9 cellular contexts compared by ENCODE assay signal in genomic region chr11:35487532-35488078, GRCh38. TPM values are rescaled to one million over a fixed set of nuclear protein-coding genes. Genes with fewer than 3 reads are reported as not detected.
DNase-seq lines count a peak whose midpoint lies in the region; ATAC-seq and TF ChIP-seq lines count a peak whose summit lies in the region.
"Had no signal": no experiment of that assay in that cellular context is flagged by ENCODE, and none has a peak within 500 bp of the region (broad histone marks: within the 10 kb centered on the region; RNA-seq: fewer than 3 reads in every experiment).

No MANE protein-coding gene starts in this region.

- H3K4ac ChIP-seq in neuronal stem cell (ENCODE audit: low read length): no peak overlapping the region

- H3K14ac ChIP-seq in neuronal stem cell (ENCODE audit: low read length): no peak overlapping the region

- H2BK120ac ChIP-seq in neuronal stem cell (ENCODE audit: low read depth, low read length): no peak overlapping the region

- no peak overlapping the region for H3K9ac ChIP-seq in neuronal stem cell (ENCODE audit: low read depth, low read length, poor library complexity)

- no peak overlapping the region for H3K27ac Mint-ChIP-seq in endothelial cell (ENCODE audit: unreplicated experiment)
- no peak overlapping the region for H3K27ac Mint-ChIP-seq in stimulated activated effector memory CD8-positive, alpha-beta T cell treated with anti-CD3 and anti-CD28 coated beads, Interleukin-12 subunit alpha, Interleukin-12 subunit beta, amount 100 ng/mL, for 72 hours

- no peak overlapping the region for H2BK5ac ChIP-seq in neuronal stem cell (ENCODE audit: low read length)

- peaks cover 0 to 20% of the 10 kb centered on the region in 2 donors for H3K36me3 ChIP-seq in neuronal stem cell (replicated peaks in 1 of 2; ENCODE audit: control insufficient read depth in 2 of 2, insufficient read depth in 2 of 2, low read length in 2 of 2)

- H3K18ac ChIP-seq in neuronal stem cell (ENCODE audit: low read length): no peak overlapping the region

- no peaks in the 10 kb centered on the region for H3K4me1 ChIP-seq in neuronal stem cell (ENCODE audit: control insufficient read depth in 2 of 2, insufficient read depth in 1 of 2, low read depth in 1 of 2, low read length in 2 of 2)

- H2BK12ac ChIP-seq in neuronal stem cell (ENCODE audit: low read length): no peak overlapping the region

- H3K23ac ChIP-seq in neuronal stem cell (ENCODE audit: low read depth, low read length, poor library complexity): no peak overlapping the region

- H4K91ac ChIP-seq in neuronal stem cell (ENCODE audit: low read depth, low read length, poor library complexity): no peak overlapping the region

- no peaks in the 10 kb centered on the region for H3K79me1 ChIP-seq in neuronal stem cell (ENCODE audit: low read depth, low read length)

- WGBS in neuronal stem cell (ENCODE audit: extremely low coverage in 2 of 2, insufficient read length in 2 of 2, insufficient replicate concordance in 1 of 2), 2 donors: no CpG with 5 or more reads among the region's 6 CpGs

- no peak overlapping the region for H3K4me2 ChIP-seq in neuronal stem cell (ENCODE audit: insufficient read depth, low read length, poor library complexity, severe bottlenecking)

- H3K27ac ChIP-seq in neuronal stem cell (replicated peaks; ENCODE audit: low read length): no peak overlapping the region

- H3K36me3 Mint-ChIP-seq in endothelial cell (ENCODE audit: low read depth, unreplicated experiment): peaks cover 5% of the 10 kb centered on the region
- no peaks in the 10 kb centered on the region for H3K36me3 Mint-ChIP-seq in stimulated activated effector memory CD8-positive, alpha-beta T cell treated with anti-CD3 and anti-CD28 coated beads, Interleukin-12 subunit alpha, Interleukin-12 subunit beta, amount 100 ng/mL, for 72 hours

- DNase-seq in NCI-H1417 (lab: John Stamatoyannopoulos, UW) (peak; percentile 14 to 45 (median 44)), NCI-H1417 treated with DMSO at 0.1 percent for 48 hours (lab: John Stamatoyannopoulos, UW) (no peak), NCI-H69 (lab: John Stamatoyannopoulos, UW) (peak; percentile 85), endothelial cell (ENCODE audit: low spot score) (peak; percentile 68), neuronal stem cell (ENCODE audit: low spot score) (peak; percentile 33), NCI-H1048 (lab: John Stamatoyannopoulos, UW) (no peak)
- DNase-seq in stimulated activated effector memory CD8-positive, alpha-beta T cell treated with anti-CD3 and anti-CD28 coated beads, Interleukin-12 subunit alpha, Interleukin-12 subunit beta, amount 100 ng/mL, for 72 hours (ENCODE audit: low spot score in 2 of 2): no peak

- no peak overlapping the region for H4K8ac ChIP-seq in neuronal stem cell (ENCODE audit: low read depth, low read length)

- peaks cover 7 to 12% of the 10 kb centered on the region in 2 donors for H3K9me3 ChIP-seq in neuronal stem cell (replicated peaks in 1 of 2; ENCODE audit: control insufficient read depth in 2 of 2, insufficient read depth in 1 of 2, low read depth in 1 of 2, low read length in 2 of 2)

- no peaks in the 10 kb centered on the region for H3K27me3 ChIP-seq in neuronal stem cell (ENCODE audit: control insufficient read depth in 3 of 3, insufficient read depth in 3 of 3, low read depth in 1 of 3, low read length in 3 of 3)

- peak; percentile 42 for TF ChIP-seq CTCF in endothelial cell (IDR thresholded peaks at IDR 0.05; ENCODE audit: unreplicated experiment)

- peaks cover 2% of the 10 kb centered on the region for H3K27me3 Mint-ChIP-seq in endothelial cell (ENCODE audit: unreplicated experiment)

- H3K4me1 Mint-ChIP-seq in endothelial cell (ENCODE audit: unreplicated experiment): no peaks in the 10 kb centered on the region
- no peaks in the 10 kb centered on the region for H3K4me1 Mint-ChIP-seq in stimulated activated effector memory CD8-positive, alpha-beta T cell treated with anti-CD3 and anti-CD28 coated beads, Interleukin-12 subunit alpha, Interleukin-12 subunit beta, amount 100 ng/mL, for 72 hours

- H3K4me3 Mint-ChIP-seq in endothelial cell (ENCODE audit: unreplicated experiment): no peak overlapping the region
- H3K4me3 Mint-ChIP-seq in stimulated activated effector memory CD8-positive, alpha-beta T cell treated with anti-CD3 and anti-CD28 coated beads, Interleukin-12 subunit alpha, Interleukin-12 subunit beta, amount 100 ng/mL, for 72 hours: no peak overlapping the region

- H3K4me3 ChIP-seq in neuronal stem cell (ENCODE audit: low read length in 2 of 2): no peak overlapping the region

- ATAC-seq in stimulated activated effector memory CD8-positive, alpha-beta T cell treated with anti-CD3 and anti-CD28 coated beads, Interleukin-12 subunit alpha, Interleukin-12 subunit beta, amount 100 ng/mL, for 72 hours: no peak
- no peak for ATAC-seq in HG03045 (IDR thresholded peaks at IDR 0.05; ENCODE audit: unreplicated experiment)

- no peak overlapping the region for H2AFZ ChIP-seq in neuronal stem cell (ENCODE audit: low read length)

- no peak overlapping the region for H2AK5ac ChIP-seq in neuronal stem cell (ENCODE audit: low read depth, low read length)

- H2BK15ac ChIP-seq in neuronal stem cell (ENCODE audit: low read length): no peak overlapping the region

- H3K9me3 Mint-ChIP-seq in endothelial cell (ENCODE audit: unreplicated experiment): peaks cover 3% of the 10 kb centered on the region
- peaks cover 5% of the 10 kb centered on the region for H3K9me3 Mint-ChIP-seq in stimulated activated effector memory CD8-positive, alpha-beta T cell treated with anti-CD3 and anti-CD28 coated beads, Interleukin-12 subunit alpha, Interleukin-12 subunit beta, amount 100 ng/mL, for 72 hours

RNA-seq across cellular contexts. Expression of gene PAMR1, which starts 37.8 kb away (rescaled TPM):
- 0.82 TPM for total RNA-seq in endothelial cell (ENCODE audit: unreplicated experiment)
- polyA plus RNA-seq in neuronal stem cell (2013, experiment 1 of 2): 51.9 TPM
- 50.1 TPM for polyA plus RNA-seq in neuronal stem cell (2013, experiment 2 of 2)
- total RNA-seq: activated CD8-positive, alpha-beta memory T cell treated with anti-CD3 and anti-CD28 coated beads for 36 hours had no signal

Comparison
In these comparisons a context has a peak if more than half of its experiments do, and no peak if none do; other contexts are left out.
1. DNase-seq: peak in NCI-H1417 (3 of 3), NCI-H69 (single experiment), endothelial cell (single experiment) and neuronal stem cell (single experiment); none in NCI-H1417 treated with DMSO at 0.1 percent for 48 hours (single experiment), NCI-H1048 (single experiment) and stimulated activated effector memory CD8-positive, alpha-beta T cell treated with anti-CD3 and anti-CD28 coated beads, Interleukin-12 subunit alpha, Interleukin-12 subunit beta, amount 100 ng/mL, for 72 hours (0 of 2).